In genomic region chr1:21439721-21440629, GRCh38 we compare ENCODE assay signal across 8 cellular contexts. TPM values are rescaled to one million over a fixed set of nuclear protein-coding genes. Genes with fewer than 3 reads are reported as not detected.
DNase-seq lines count a peak whose midpoint lies in the region; ATAC-seq and TF ChIP-seq lines count a peak whose summit lies in the region.

A gene with protein sequence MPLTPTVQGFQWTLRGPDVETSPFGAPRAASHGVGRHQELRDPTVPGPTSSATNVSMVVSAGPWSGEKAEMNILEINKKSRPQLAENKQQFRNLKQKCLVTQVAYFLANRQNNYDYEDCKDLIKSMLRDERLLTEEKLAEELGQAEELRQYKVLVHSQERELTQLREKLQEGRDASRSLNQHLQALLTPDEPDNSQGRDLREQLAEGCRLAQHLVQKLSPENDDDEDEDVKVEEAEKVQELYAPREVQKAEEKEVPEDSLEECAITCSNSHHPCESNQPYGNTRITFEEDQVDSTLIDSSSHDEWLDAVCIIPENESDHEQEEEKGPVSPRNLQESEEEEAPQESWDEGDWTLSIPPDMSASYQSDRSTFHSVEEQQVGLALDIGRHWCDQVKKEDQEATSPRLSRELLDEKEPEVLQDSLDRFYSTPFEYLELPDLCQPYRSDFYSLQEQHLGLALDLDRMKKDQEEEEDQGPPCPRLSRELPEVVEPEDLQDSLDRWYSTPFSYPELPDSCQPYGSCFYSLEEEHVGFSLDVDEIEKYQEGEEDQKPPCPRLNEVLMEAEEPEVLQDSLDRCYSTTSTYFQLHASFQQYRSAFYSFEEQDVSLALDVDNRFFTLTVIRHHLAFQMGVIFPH (plus strand): TSS chr1:21440137. CDS start chr1:21445087, 4,950 bp downstream.

- H2BK5ac ChIP-seq in H9 (ENCODE audit: insufficient read length, low read length), result no peak within 1 kb of the TSS

- H3K9me3 ChIP-seq in DND-41 (ENCODE audit: insufficient read depth, low read length, severe bottlenecking) (no peaks in the 10 kb centered on the region), H9 (ENCODE audit: control insufficient read depth, low read depth, low read length) (no peaks in the 10 kb centered on the region), adipocyte (ENCODE audit: control insufficient read depth, low read length) (no peaks in the 10 kb centered on the region), heart left ventricle (no peaks in the 10 kb centered on the region), tibial nerve (no peaks in the 10 kb centered on the region)

- H4K20me1 ChIP-seq in DND-41 (ENCODE audit: insufficient read depth, low read length) (no peaks in the 10 kb centered on the region), H9 (ENCODE audit: control insufficient read depth, insufficient read depth, insufficient read length) (no peaks in the 10 kb centered on the region)

- H3K4me3 Mint-ChIP-seq in H9, result peak within 1 kb of the TSS; percentile 85 to 89

- H3K79me1 ChIP-seq in H9 (ENCODE audit: insufficient read depth, low read depth, low read length, poor library complexity, severe bottlenecking), result no peaks in the 10 kb centered on the region

- H3K36me3 ChIP-seq in DND-41 (ENCODE audit: insufficient read depth, low read length) (no peaks in the 10 kb centered on the region), adipocyte (ENCODE audit: control insufficient read depth, insufficient read depth, low read length, severe bottlenecking) (peaks cover 1% of the 10 kb centered on the region), heart left ventricle (peaks cover 0 to 2% (median 0%) of the 10 kb centered on the region in 9 donors), tibial nerve (peaks cover 0 to 5% (median 0%) of the 10 kb centered on the region in 3 donors)

- H2BK20ac ChIP-seq in H9 (ENCODE audit: low read depth, low read length, poor library complexity, severe bottlenecking), result no peak within 1 kb of the TSS

- H3K27me3 ChIP-seq in DND-41 (ENCODE audit: insufficient read depth, low read length, poor library complexity), result peaks cover 31% of the 10 kb centered on the region
- H3K27me3 ChIP-seq in H9 (ENCODE audit: insufficient read depth, low read length), result no peaks in the 10 kb centered on the region; the same call in 1 of the 2 replicates
- peaks cover 6% of the 10 kb centered on the region for H3K27me3 ChIP-seq in adipocyte (replicated peaks; ENCODE audit: control insufficient read depth, insufficient read depth, low read length)
- peaks cover 0 to 7% (median 0%) of the 10 kb centered on the region in 9 donors for H3K27me3 ChIP-seq in heart left ventricle
- peaks cover 0 to 18% of the 10 kb centered on the region in 2 donors for H3K27me3 ChIP-seq in tibial nerve

- H3K27ac ChIP-seq in DND-41 (ENCODE audit: low read length), result no peak within 1 kb of the TSS
- H3K27ac ChIP-seq in H9 (ENCODE audit: insufficient read length, low read depth, low read length), result no peak within 1 kb of the TSS
- peak within 1 kb of the TSS in 8 of 12 donors; percentile 31 to 84 (median 56) for H3K27ac ChIP-seq in heart left ventricle
- peak within 1 kb of the TSS in 3 of 4 donors; percentile 4 to 61 (median 11) for H3K27ac ChIP-seq in tibial nerve

- peaks cover 0 to 5% (median 4%) of the 10 kb centered on the region in 3 experiments; a peak in 5 of 7 replicates for H3K36me3 Mint-ChIP-seq in H9 (ENCODE audit: insufficient read depth in 1 of 3, low read depth in 3 of 3)

- H3K23me2 ChIP-seq in H9 (ENCODE audit: insufficient read length, low read depth, low read length, poor library complexity, severe bottlenecking), result no peaks in the 10 kb centered on the region

- H4K8ac ChIP-seq in H9 (replicated peaks; ENCODE audit: insufficient read length, low read depth, low read length), result no peak within 1 kb of the TSS

- H2BK15ac ChIP-seq in H9 (ENCODE audit: low read depth, low read length), result no peak within 1 kb of the TSS

- H3K18ac ChIP-seq in H9 (ENCODE audit: insufficient read length, low read depth, low read length), result no peak within 1 kb of the TSS

- no peak within 1 kb of the TSS for H4K91ac ChIP-seq in H9 (ENCODE audit: insufficient read length, low read depth, low read length)

- no peak within 1 kb of the TSS for H3K23ac ChIP-seq in H9 (ENCODE audit: insufficient read length, low read depth, low read length)

- H3K79me2 ChIP-seq in DND-41 (ENCODE audit: insufficient read depth, low read length), result no peaks in the 10 kb centered on the region
- H3K79me2 ChIP-seq in H9 (ENCODE audit: insufficient read depth, low read length), result no peaks in the 10 kb centered on the region; the same call in 1 of the 2 replicates

- peak in 1 of 2 donors; percentile 63 for TF ChIP-seq EP300 in tibial nerve (IDR thresholded peaks at IDR 0.05)

- H3K9ac ChIP-seq in DND-41 (ENCODE audit: low read depth, low read length) (peak within 1 kb of the TSS; percentile 36; the same call in 1 of the 2 replicates), H9 (ENCODE audit: extremely low read depth, insufficient read length, low read length) (peak within 1 kb of the TSS; percentile 42), adipocyte (ENCODE audit: low read length) (peak within 1 kb of the TSS; percentile 83)

- H3K4me1 ChIP-seq in DND-41 (ENCODE audit: insufficient read depth, low read length) (peaks cover 20% of the 10 kb centered on the region), H9 (ENCODE audit: insufficient read depth, low read length) (no peaks in the 10 kb centered on the region), adipocyte (ENCODE audit: control insufficient read depth, insufficient read depth, low read length) (peaks cover 16% of the 10 kb centered on the region), heart left ventricle (peaks cover 0 to 19% (median 8%) of the 10 kb centered on the region in 12 donors), tibial nerve (peaks cover 0 to 29% (median 3%) of the 10 kb centered on the region in 4 donors)

- peak within 1 kb of the TSS; percentile 54 for H2AFZ ChIP-seq in DND-41 (ENCODE audit: low read depth, low read length)
- no peak within 1 kb of the TSS for H2AFZ ChIP-seq in H9 (ENCODE audit: low read length)

- no peak within 1 kb of the TSS for H3K56ac ChIP-seq in H9 (ENCODE audit: insufficient read length, low read depth, low read length)

- H3K27me3 Mint-ChIP-seq in H9 (ENCODE audit: low read depth), result peaks cover 21% of the 10 kb centered on the region

- ATAC-seq in DND-41 (ENCODE audit: insufficient read depth, low read depth) (peak; percentile 89), heart left ventricle (peak; percentile 94 to 99 (median 98))

- H4K5ac ChIP-seq in H9 (ENCODE audit: insufficient read length, low read depth, low read length), result no peak within 1 kb of the TSS

- H3K4ac ChIP-seq in H9 (ENCODE audit: low read depth, low read length), result no peak within 1 kb of the TSS

- peak; percentile 48 for DNase-seq in DND-41
- peak; percentile 96 for DNase-seq in H9
- DNase-seq in NAMALWA (ENCODE audit: low spot score), result peak; percentile 86
- peak; percentile 84 for DNase-seq in SW480 (ENCODE audit: low spot score)
- DNase-seq in adipocyte (ENCODE audit: low read depth), result peak; percentile 97
- peak; percentile 82 to 92 (median 88) for DNase-seq in heart left ventricle
- DNase-seq in posterior cingulate gyrus, result peak; percentile 78 to 97 (median 92)
- DNase-seq in tibial nerve (ENCODE audit: low spot score in 2 of 2), result peak; percentile 33 to 75

- H3K27ac Mint-ChIP-seq in H9, result peak within 1 kb of the TSS; percentile 96 to 98 (median 97)

- TF ChIP-seq CTCF in DND-41 (IDR thresholded peaks at IDR 0.05; ENCODE audit: borderline replicate concordance, extremely low read depth, low read length, poor library complexity, severe bottlenecking) (no peak), H9 (conservative IDR thresholded peaks at IDR 0.05) (no peak), heart left ventricle (IDR thresholded peaks at IDR 0.05) (no peak), tibial nerve (IDR thresholded peaks at IDR 0.05) (no peak)

- no peak within 1 kb of the TSS for H3K14ac ChIP-seq in H9 (ENCODE audit: insufficient read depth, low read length)

- H2AK5ac ChIP-seq in H9 (ENCODE audit: insufficient read length, low read length), result no peak within 1 kb of the TSS

- H3T11ph ChIP-seq in H9 (ENCODE audit: low read length), result no peak within 1 kb of the TSS

- peak within 1 kb of the TSS; percentile 63 for H3K4me2 ChIP-seq in DND-41 (ENCODE audit: insufficient read depth, low read length)
- H3K4me2 ChIP-seq in H9 (ENCODE audit: insufficient read depth, insufficient read length, low read length), result peak within 1 kb of the TSS; percentile 84

- WGBS in H9 (ENCODE audit: extremely low coverage, insufficient read length, low lambda C conversion rate), result no CpG with 5 or more reads among the region's 87 CpGs
- 1% methylated on average over 42 to 87 of the region's 87 CpGs for WGBS in heart left ventricle, 4 donors
- 0 to 1% methylated on average over 44 to 52 of the region's 87 CpGs for WGBS in tibial nerve, 2 donors

- intact Hi-C loops in heart left ventricle (cut with DNase I), result no loop called here
- intact Hi-C loops in posterior cingulate gyrus (cut with DNase I), result no loop called here

- H2BK120ac ChIP-seq in H9 (ENCODE audit: low read depth, low read length, poor library complexity, severe bottlenecking), result no peak within 1 kb of the TSS

- peak in 1 of 2 donors; percentile 65 for TF ChIP-seq POLR2A in heart left ventricle (IDR thresholded peaks at IDR 0.05)
- TF ChIP-seq POLR2A in tibial nerve (IDR thresholded peaks at IDR 0.05), result peak in 1 of 2 donors; percentile 50

- no peak within 1 kb of the TSS for H2BK12ac ChIP-seq in H9 (ENCODE audit: insufficient read length, low read depth, low read length)

- H3K4me3 ChIP-seq in DND-41 (ENCODE audit: low read depth in 1 of 2, low read length in 2 of 2), result peak within 1 kb of the TSS in 1 of 2 experiments; percentile 56; a peak in 2 of 4 replicates
- peak within 1 kb of the TSS; percentile 90 for H3K4me3 ChIP-seq in adipocyte (ENCODE audit: low read length)
- peak within 1 kb of the TSS; percentile 39 to 94 (median 78) for H3K4me3 ChIP-seq in heart left ventricle
- H3K4me3 ChIP-seq in tibial nerve, result peak within 1 kb of the TSS; percentile 58 to 67 (median 61)

- peaks cover 11 to 31% of the 10 kb centered on the region in 2 experiments for H3K4me1 Mint-ChIP-seq in H9

- no peaks in the 10 kb centered on the region for H3K9me3 Mint-ChIP-seq in H9

RNA-seq across cellular contexts. Expression of the gene that starts here (rescaled TPM):
- total RNA-seq in H9 (2021), result 15.8 and 16.2 TPM in 2 replicates
- 1 to 10 TPM; 1.6 to 7.3 (median 4.1) TPM for total RNA-seq in heart left ventricle
- polyA plus RNA-seq in heart left ventricle, result 1 to 10 TPM; 1.1 to 1.4 TPM
- 10 to 100 TPM; 12.2 to 26.4 (median 15.3) TPM for total RNA-seq in tibial nerve

Comparison
In these comparisons a context has a peak if more than half of its experiments do, and no peak if none do; other contexts are left out.
1. H3K27ac ChIP-seq: peak in heart left ventricle (8 of 12) and tibial nerve (3 of 4); none in DND-41 (single experiment) and H9 (single experiment).
2. Peak in every context shown above with its lines, with median percentiles within 50 percentile points of each other: DNase-seq and H3K9ac ChIP-seq.